Comparison of ENCODE assay signal across 17 cellular contexts in genomic region chr20:50471231-50471630, GRCh38. TPM values are rescaled to one million over a fixed set of nuclear protein-coding genes. Genes with fewer than 3 reads are reported as not detected.
A peak's percentile ranks its signal among the peaks of the same experiment; 100 is the strongest.
DNase-seq lines count a peak whose midpoint lies in the region; ATAC-seq and TF ChIP-seq lines count a peak whose summit lies in the region.
"Had no signal": no experiment of that assay in that cellular context is flagged by ENCODE, and none has a peak within 500 bp of the region (broad histone marks: within the 10 kb centered on the region; RNA-seq: fewer than 3 reads in every experiment).

No MANE protein-coding gene starts in this region.

- no peak overlapping the region for H3K4me2 ChIP-seq in SK-N-SH
- H3K4me2 ChIP-seq: neural progenitor cell had no signal

- no peak for TF ChIP-seq EP300 in SK-N-SH (IDR thresholded peaks at IDR 0.05; ENCODE audit: borderline replicate concordance in 1 of 2, low read depth in 1 of 2, low read length in 1 of 2)

- no peak overlapping the region for H3K27ac ChIP-seq in SK-N-SH (ENCODE audit: low read depth in 2 of 2, low read length in 1 of 2)
- H3K27ac ChIP-seq in right lobe of liver, result peak overlapping the region; percentile 56 to 73 (median 70)
- H3K27ac ChIP-seq: ascending aorta, neural progenitor cell, thyroid gland had no signal

- H3K79me2 ChIP-seq in SK-N-SH (ENCODE audit: insufficient read depth), result no peaks in the 10 kb centered on the region

- H3F3A ChIP-seq in SK-N-SH (replicated peaks; ENCODE audit: insufficient read depth), result no peaks in the 10 kb centered on the region

- H3K4me3 ChIP-seq in SK-N-SH (ENCODE audit: low read depth in 2 of 2, low read length in 1 of 2), result no peak overlapping the region
- H3K4me3 ChIP-seq in right lobe of liver, result no peak overlapping the region
- H3K4me3 ChIP-seq: ascending aorta, neural progenitor cell, thyroid gland had no signal

- POLR2A ChIA-PET in SK-N-SH (lab: Yijun Ruan, JAX), result no interaction called here

- H3K9ac ChIP-seq in SK-N-SH, result no peak overlapping the region
- H3K9ac ChIP-seq: neural progenitor cell had no signal

- intact Hi-C loops in right lobe of liver (cut with DNase I), result loop anchor here in 1 of 2 donors (10.0 kb wide), 1 partner anchor 104 kb away; no protein-coding TSS in a partner anchor

- no peaks in the 10 kb centered on the region for H3K9me2 ChIP-seq in SK-N-SH

- no peak for TF ChIP-seq RAD21 in SK-N-SH (IDR thresholded peaks at IDR 0.05; ENCODE audit: low read length)

- H3K27me3 ChIP-seq in SK-N-SH (ENCODE audit: insufficient read depth) (no peaks in the 10 kb centered on the region), right lobe of liver (no peaks in the 10 kb centered on the region)
- H3K27me3 ChIP-seq: ascending aorta, neural progenitor cell, thyroid gland had no signal

- H4K20me1 ChIP-seq in SK-N-SH (ENCODE audit: insufficient read depth), result no peaks in the 10 kb centered on the region

- TF ChIP-seq POLR2A in right lobe of liver (IDR thresholded peaks at IDR 0.05), result no peak

- H3K9me3 ChIP-seq in SK-N-SH (no peaks in the 10 kb centered on the region), right lobe of liver (no peaks in the 10 kb centered on the region)
- H3K9me3 ChIP-seq: ascending aorta, thyroid gland had no signal

- H3K4me1 ChIP-seq in SK-N-SH (ENCODE audit: control insufficient read depth in 1 of 2, insufficient read depth in 2 of 2, low read depth in 1 of 2, low read length in 1 of 2) (no peaks in the 10 kb centered on the region; a peak in 1 of 4 replicates), right lobe of liver (peaks cover 0 to 39% (median 16%) of the 10 kb centered on the region in 4 donors)
- H3K4me1 ChIP-seq: ascending aorta, neural progenitor cell had no signal

- no peak overlapping the region for H2AFZ ChIP-seq in SK-N-SH (ENCODE audit: low read depth)
- H2AFZ ChIP-seq: neural progenitor cell had no signal

- CTCF ChIA-PET in SK-N-SH (lab: Yijun Ruan, JAX), result interaction anchor here (0.7 to 16.2 kb wide), 7 partner anchors 17 to 492 kb away, joined by 3 to 281 read pairs (median 4); partner anchors contain the start of gene CEBPB

- 14% methylated on average over 1 of the region's 1 CpG for WGBS in SK-N-SH (ENCODE audit: low lambda C conversion rate)
- 9% methylated on average over 1 of the region's 1 CpG for WGBS in right lobe of liver (ENCODE audit: insufficient coverage, low coverage, low lambda C conversion rate, missing lambda C conversion rate)

- TF ChIP-seq CTCF in SK-N-SH (IDR thresholded peaks at IDR 0.05) (no peak), right lobe of liver (IDR thresholded peaks at IDR 0.05) (no peak)

- ATAC-seq in right lobe of liver, result peak; percentile 51 to 68 (median 56)
- ATAC-seq in HG03196 (IDR thresholded peaks at IDR 0.05; ENCODE audit: unreplicated experiment), result no peak
- ATAC-seq: sciatic nerve had no signal

- in situ Hi-C loops in G401 (cut with HindIII; ENCODE audit: low sequenced_read_pairs), result no loop called here

- H3K36me3 ChIP-seq in SK-N-SH (replicated peaks in 1 of 2; ENCODE audit: control insufficient read depth in 1 of 2, insufficient read depth in 2 of 2, low read length in 1 of 2) (no peaks in the 10 kb centered on the region), right lobe of liver (no peaks in the 10 kb centered on the region)
- H3K36me3 ChIP-seq: ascending aorta, neural progenitor cell, thyroid gland had no signal

- DNase-seq in NCI-H2029 (lab: John Stamatoyannopoulos, UW) (peak; percentile 71), NCI-H2029 treated with DMSO at 0.1 percent for 48 hours (lab: John Stamatoyannopoulos, UW) (no peak), HT-29 (ENCODE audit: low spot score) (peak; percentile 64), SK-N-SH (no peak), right lobe of liver (peak in 1 of 3 donors; percentile 61), G401 (ENCODE audit: low spot score) (no peak), NCI-H1694 (lab: John Stamatoyannopoulos, UW) (no peak)
- DNase-seq: activated naive CD4-positive, alpha-beta T cell treated with Interleukin-2 at 50 U/mL for 16 hours; cortex of kidney; H9; NCI-H2227 treated with DMSO at 0.1 percent for 48 hours; stimulated activated CD4-positive, alpha-beta T cell treated with anti-CD3 and anti-CD28 coated beads, Interleukin-2, amount 100 ng/mL, for 48 hours; thyroid gland had no signal

TF ChIP-seq in SK-N-SH, 30 proteins besides CTCF, POLR2A, EP300 and RAD21:
- peak; percentile 56 for TF ChIP-seq NFIC (IDR thresholded peaks at IDR 0.05; ENCODE audit: borderline replicate concordance)
- no peak for TF ChIP-seq JUND (IDR thresholded peaks at IDR 0.05)

RNA-seq across cellular contexts. Expression of gene PTPN1, which starts 39.0 kb away (rescaled TPM):
- 36.6 and 37.5 TPM in 2 replicates for total RNA-seq in HT-29 (2014; rRNA removed; shearing (Covaris generic))
- 23.6 and 25.2 TPM in 2 replicates for polyA plus RNA-seq in SK-N-SH (2012; rRNA removed)
- polyA plus RNA-seq in SK-N-SH (2012; cell fraction: cytosol; rRNA removed), result 26.2 and 27.0 TPM in 2 replicates
- polyA plus RNA-seq in SK-N-SH (2012; cell fraction: nucleus; rRNA removed), result 25.5 and 40.8 TPM in 2 replicates
- total RNA-seq in right lobe of liver, result 10 to 100 TPM in 5 of 6 experiments, 1 to 10 TPM in 1; 9.5 to 14.9 (median 12.6) TPM
- 41.1 and 46.5 TPM in 2 replicates for total RNA-seq in G401 (2014; rRNA removed; shearing (Covaris generic))

Comparison
In these comparisons a context has a peak if more than half of its experiments do, and no peak if none do; other contexts are left out.
1. DNase-seq: peak in NCI-H2029 (single experiment) and HT-29 (single experiment); none in NCI-H2029 treated with DMSO at 0.1 percent for 48 hours (single experiment), SK-N-SH (single experiment), G401 (single experiment) and NCI-H1694 (single experiment).
2. H3K27ac ChIP-seq: peak in right lobe of liver (3 of 3); none in SK-N-SH (0 of 2).